Comparison of ENCODE assay signal across 8 cellular contexts in the genomic region with DNA sequence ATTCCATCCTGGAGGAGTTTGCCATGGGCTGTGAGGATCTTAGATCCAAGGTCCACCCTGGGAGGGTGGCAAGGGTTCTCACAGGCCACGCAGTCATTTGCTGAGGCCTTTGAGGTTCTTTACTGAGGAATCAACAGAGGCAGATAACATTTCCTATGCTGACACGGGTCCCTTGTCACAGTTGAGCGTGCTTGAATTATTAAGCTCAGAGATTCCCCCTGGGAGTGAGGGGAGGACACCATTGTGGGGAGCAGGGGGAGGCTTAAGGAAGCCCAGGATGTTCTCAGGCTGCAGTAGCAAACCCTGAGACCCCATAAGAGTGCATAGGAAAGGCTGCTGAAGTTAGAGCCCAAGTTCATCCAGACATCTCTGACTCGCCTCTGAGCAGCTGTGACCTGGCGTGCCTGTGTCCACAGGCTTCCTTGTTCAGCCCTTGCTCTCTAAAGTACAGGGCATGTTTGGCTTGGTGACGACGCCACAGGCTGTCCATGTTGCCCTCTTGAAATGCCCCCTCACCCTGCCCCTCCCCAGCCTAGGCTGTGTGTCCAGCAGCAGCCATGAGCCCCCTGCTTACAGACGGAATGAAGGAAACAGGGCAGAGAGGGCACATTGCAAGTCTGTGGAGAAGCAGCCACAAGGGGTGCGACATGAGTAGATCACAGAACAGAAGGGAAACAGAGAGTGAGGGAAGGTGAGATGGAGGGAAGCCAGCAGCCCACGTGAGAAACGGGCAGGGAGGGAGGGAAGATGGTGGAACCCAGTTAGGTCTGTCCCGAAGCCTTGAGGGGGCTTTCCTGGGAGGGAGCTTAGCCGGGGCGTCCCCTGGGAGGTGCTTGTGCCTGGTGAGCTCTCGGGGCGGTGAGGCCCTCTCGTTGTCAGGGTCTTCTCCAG. TPM values are rescaled to one million over a fixed set of nuclear protein-coding genes. Genes with fewer than 3 reads are reported as not detected.
A peak's percentile ranks its signal among the peaks of the same experiment; 100 is the strongest.
DNase-seq lines count a peak whose midpoint lies in the region; ATAC-seq, FAIRE-seq and TF ChIP-seq lines count a peak whose summit lies in the region.

No MANE protein-coding gene starts in this region.

- peak overlapping the region; percentile 67 for H3K4me3 Mint-ChIP-seq in activated B cell treated with CpG ODN at 0.5 μM for 24 hours
- no peak overlapping the region for H3K4me3 Mint-ChIP-seq in endothelial cell (ENCODE audit: unreplicated experiment)

- H3K27ac ChIP-seq in subcutaneous abdominal adipose tissue (ENCODE audit: low read depth, low read length) (no peak overlapping the region), spleen (no peak overlapping the region)

- H3K4me1 ChIP-seq in subcutaneous abdominal adipose tissue (ENCODE audit: control insufficient read depth in 5 of 5, insufficient read depth in 5 of 5, low read length in 5 of 5) (peaks cover 0 to 9% (median 8%) of the 10 kb centered on the region in 5 donors), spleen (peaks cover 0 to 13% (median 11%) of the 10 kb centered on the region in 6 donors)

- TF ChIP-seq CTCF in GM13977 (IDR thresholded peaks at IDR 0.05; ENCODE audit: extremely low read depth, insufficient read depth, missing control alignments) (no peak), activated B cell treated with CpG ODN at 0.5 μM for 24 hours (IDR thresholded peaks at IDR 0.05) (no peak), spleen (IDR thresholded peaks at IDR 0.05 in 8 of 11, conservative IDR thresholded peaks at IDR 0.05 in 3 of 11) (no peak), endothelial cell (IDR thresholded peaks at IDR 0.05; ENCODE audit: unreplicated experiment) (no peak)

- peak overlapping the region in 4 of 5 donors; percentile 35 to 48 (median 41) for H3K4me3 ChIP-seq in subcutaneous abdominal adipose tissue (ENCODE audit: low read depth in 1 of 5, low read length in 5 of 5)
- peak overlapping the region in 2 of 8 donors; percentile 24 to 49 for H3K4me3 ChIP-seq in spleen

- FAIRE-seq in HTR-8/SVneo (lab: Jason Lieb, UNC) = no peak

- in situ Hi-C loops in GM13977 (cut with MboI; ENCODE audit: low pct_unique_long_range_greater_than_20kb, low sequenced_read_pairs, unreplicated experiment) = loop anchor here (10.0 to 25.0 kb wide), 2 partner anchors 127 to 595 kb away; no protein-coding TSS in a partner anchor

- WGBS in spleen, 5 donors = 39 to 43% (median 41%) methylated on average over 17 of the region's 17 CpGs

- peak; percentile 61 for ATAC-seq in HG02610 (IDR thresholded peaks at IDR 0.05; ENCODE audit: unreplicated experiment)
- peak; percentile 54 for ATAC-seq in activated B cell treated with CpG ODN at 0.5 μM for 24 hours (ENCODE audit: low read depth)

- POLR2A ChIA-PET in activated B cell treated with CpG ODN at 0.5 μM for 24 hours (lab: Charles Lee) = interaction anchor here (1.3 kb wide), 1 partner anchor 34 kb away, joined by 4 read pairs; the partner anchor contains the start of gene NAPG

- H3K36me3 ChIP-seq in subcutaneous abdominal adipose tissue (ENCODE audit: control insufficient read depth in 5 of 5, insufficient read depth in 5 of 5, low read length in 5 of 5) (peaks cover 12 to 29% (median 21%) of the 10 kb centered on the region in 5 donors), spleen (peaks cover 0 to 42% (median 18%) of the 10 kb centered on the region in 6 donors)

- H3K36me3 Mint-ChIP-seq in activated B cell treated with CpG ODN at 0.5 μM for 24 hours (ENCODE audit: low read depth) (peaks cover 26% of the 10 kb centered on the region), endothelial cell (ENCODE audit: low read depth, unreplicated experiment) (peaks cover 22% of the 10 kb centered on the region)

- H3K9ac ChIP-seq in subcutaneous abdominal adipose tissue (ENCODE audit: low read length in 5 of 5) = peak overlapping the region in 1 of 5 donors; percentile 32

- intact Hi-C loops in activated B cell treated with CpG ODN at 0.5 μM for 24 hours (cut with micrococcal nuclease) = loop anchor here (1.0 to 10.0 kb wide), 5 partner anchors 122 to 995 kb away; no protein-coding TSS in a partner anchor
- intact Hi-C loops in spleen (cut with DNase I; ENCODE audit: low total_unique reads) = loop anchor here (10.0 kb wide), 1 partner anchor 995 kb away; no protein-coding TSS in a partner anchor

- H3K4me1 Mint-ChIP-seq in activated B cell treated with CpG ODN at 0.5 μM for 24 hours (peaks cover 13% of the 10 kb centered on the region), endothelial cell (ENCODE audit: unreplicated experiment) (no peaks in the 10 kb centered on the region)

- DNase-seq in GM13977 (ENCODE audit: low spot score) (peak; percentile 64), activated B cell treated with CpG ODN at 0.5 μM for 24 hours (peak; percentile 20), iPS-NIHi11 (ENCODE audit: low spot score) (peak; percentile 45), HTR-8/SVneo (ENCODE audit: insufficient read length, low spot score) (no peak), spleen (no peak), endothelial cell (ENCODE audit: low spot score) (no peak)

- no peak overlapping the region for H3K27ac Mint-ChIP-seq in activated B cell treated with CpG ODN at 0.5 μM for 24 hours
- H3K27ac Mint-ChIP-seq in endothelial cell (ENCODE audit: unreplicated experiment) = no peak overlapping the region

- no peaks in the 10 kb centered on the region for H3K27me3 Mint-ChIP-seq in activated B cell treated with CpG ODN at 0.5 μM for 24 hours
- peaks cover 2% of the 10 kb centered on the region for H3K27me3 Mint-ChIP-seq in endothelial cell (ENCODE audit: unreplicated experiment)

- CTCF ChIA-PET in activated B cell treated with CpG ODN at 0.5 μM for 24 hours (lab: Charles Lee) = interaction anchor here (0.7 to 1.7 kb wide), 8 partner anchors 9 to 588 kb away, joined by 3 to 13 read pairs (median 4); no protein-coding TSS in a partner anchor

- no peaks in the 10 kb centered on the region for H3K27me3 ChIP-seq in subcutaneous abdominal adipose tissue (ENCODE audit: control insufficient read depth in 5 of 5, insufficient read depth in 4 of 5, low read length in 5 of 5)
- H3K27me3 ChIP-seq in spleen (replicated peaks in 1 of 7) = no peaks in the 10 kb centered on the region

- H3K9me3 Mint-ChIP-seq in activated B cell treated with CpG ODN at 0.5 μM for 24 hours (no peaks in the 10 kb centered on the region), endothelial cell (ENCODE audit: unreplicated experiment) (no peaks in the 10 kb centered on the region)

- no peaks in the 10 kb centered on the region for H3K9me3 ChIP-seq in subcutaneous abdominal adipose tissue (ENCODE audit: control insufficient read depth in 5 of 5, low read length in 5 of 5)
- no peaks in the 10 kb centered on the region for H3K9me3 ChIP-seq in spleen

- TF ChIP-seq POLR2A in spleen (IDR thresholded peaks at IDR 0.05) = no peak

RNA-seq across cellular contexts. Expression of gene NAPG, which starts 34.0 kb away (rescaled TPM):
- total RNA-seq in activated B cell treated with CpG ODN at 0.5 μM for 24 hours = 24.5 and 33.3 TPM in 2 replicates
- 10 to 100 TPM; 26.9 to 44.8 (median 33.9) TPM for total RNA-seq in spleen
- polyA plus RNA-seq in spleen = 10 to 100 TPM in 1 of 3 donors, 1 to 10 TPM in 2; 8.9 to 12.3 (median 9.4) TPM
- total RNA-seq in endothelial cell (ENCODE audit: unreplicated experiment) = 33.6 TPM

Comparison
In these comparisons a context has a peak if more than half of its experiments do, and no peak if none do; other contexts are left out.
1. DNase-seq: peak in GM13977 (single experiment), activated B cell treated with CpG ODN at 0.5 μM for 24 hours (single experiment) and iPS-NIHi11 (single experiment); none in HTR-8/SVneo (single experiment), spleen (single experiment) and endothelial cell (single experiment).